34 cellular contexts compared by ENCODE assay signal in genomic region chr19:8596168-8596567, GRCh38. TPM values are rescaled to one million over a fixed set of nuclear protein-coding genes. Genes with fewer than 3 reads are reported as not detected.
"Had no signal": no experiment of that assay in that cellular context is flagged by ENCODE, and none has a peak within 500 bp of the region (broad histone marks: within the 10 kb centered on the region; RNA-seq: fewer than 3 reads in every experiment).

No MANE protein-coding gene starts in this region.

- FAIRE-seq: islet of Langerhans, kidney, pancreas, small intestine had no signal

- H3K27me3 ChIP-seq: pancreas, sigmoid colon, suprapubic skin, tibial artery, uterus had no signal

- H3K9me3 ChIP-seq: pancreas, prostate gland, suprapubic skin, thoracic aorta, tibial artery, uterus had no signal

- DNase-seq: hypothalamus; immature natural killer cell; kidney; left colon; left lung; mesendoderm; naive B cell; natural killer cell; nephron progenitor cell; nucleus accumbens; pancreas; posterior cingulate gyrus; retina; sigmoid colon; small intestine; spleen; stimulated activated CD4-positive, alpha-beta T cell treated with anti-CD3 and anti-CD28 coated beads, Interleukin-4, amount 100 ng/mL, for 24 hours; stimulated activated naive CD4-positive, alpha-beta T cell; tibial artery; trophoblast cell; uterus had no signal

- H3K36me3 ChIP-seq: left lung, pancreas, prostate gland, uterus had no signal

- H3K4me1 ChIP-seq: prostate gland had no signal

- H3K27ac ChIP-seq: left lung, pancreas, sigmoid colon, spleen, thoracic aorta, uterus had no signal

- ATAC-seq: left colon; left lung; natural killer cell; pancreas; right cardiac atrium; stimulated activated effector memory CD8-positive, alpha-beta T cell treated with anti-CD3 and anti-CD28 coated beads, Interleukin-12 subunit alpha, Interleukin-12 subunit beta, amount 100 ng/mL, for 72 hours had no signal

- H3K4me3 ChIP-seq: left lung, lung, pancreas, prostate gland, sigmoid colon, spleen, suprapubic skin, thoracic aorta, tibial artery, uterus had no signal

RNA-seq across cellular contexts. Expression of gene NFILZ, which starts 34.3 kb away (rescaled TPM):
- total RNA-seq: kidney, left colon, left lung, lower leg skin, lung, mesothelial cell of epicardium, mononuclear cell, natural killer cell, osteoblast, pancreas, prostate gland, right cardiac atrium, sigmoid colon, spleen, subcutaneous adipose tissue, suprapubic skin, thoracic aorta, ureter, uterus had no signal
- polyA plus RNA-seq: immature natural killer cell, lung, pancreas, right cardiac atrium, sigmoid colon, small intestine, spleen had no signal
